In genomic region chr12:86627001-86627400, GRCh38 we compare ENCODE assay signal across 8 cellular contexts.
"Had no signal": no experiment of that assay in that cellular context is flagged by ENCODE, and none has a peak within 500 bp of the region (broad histone marks: within the 10 kb centered on the region; RNA-seq: fewer than 3 reads in every experiment).

No MANE protein-coding gene starts in this region.

- ATAC-seq: GM12878 had no signal

- FAIRE-seq: G401.6, GM12878, GM12891, GM12892, GM18507, GM19239 had no signal

- DNase-seq: GDM1, GF-D8 had no signal

- H3K4me3 ChIP-seq: GM12878 had no signal
